ENCODE assay signal across 25 cellular contexts in the genomic region with DNA sequence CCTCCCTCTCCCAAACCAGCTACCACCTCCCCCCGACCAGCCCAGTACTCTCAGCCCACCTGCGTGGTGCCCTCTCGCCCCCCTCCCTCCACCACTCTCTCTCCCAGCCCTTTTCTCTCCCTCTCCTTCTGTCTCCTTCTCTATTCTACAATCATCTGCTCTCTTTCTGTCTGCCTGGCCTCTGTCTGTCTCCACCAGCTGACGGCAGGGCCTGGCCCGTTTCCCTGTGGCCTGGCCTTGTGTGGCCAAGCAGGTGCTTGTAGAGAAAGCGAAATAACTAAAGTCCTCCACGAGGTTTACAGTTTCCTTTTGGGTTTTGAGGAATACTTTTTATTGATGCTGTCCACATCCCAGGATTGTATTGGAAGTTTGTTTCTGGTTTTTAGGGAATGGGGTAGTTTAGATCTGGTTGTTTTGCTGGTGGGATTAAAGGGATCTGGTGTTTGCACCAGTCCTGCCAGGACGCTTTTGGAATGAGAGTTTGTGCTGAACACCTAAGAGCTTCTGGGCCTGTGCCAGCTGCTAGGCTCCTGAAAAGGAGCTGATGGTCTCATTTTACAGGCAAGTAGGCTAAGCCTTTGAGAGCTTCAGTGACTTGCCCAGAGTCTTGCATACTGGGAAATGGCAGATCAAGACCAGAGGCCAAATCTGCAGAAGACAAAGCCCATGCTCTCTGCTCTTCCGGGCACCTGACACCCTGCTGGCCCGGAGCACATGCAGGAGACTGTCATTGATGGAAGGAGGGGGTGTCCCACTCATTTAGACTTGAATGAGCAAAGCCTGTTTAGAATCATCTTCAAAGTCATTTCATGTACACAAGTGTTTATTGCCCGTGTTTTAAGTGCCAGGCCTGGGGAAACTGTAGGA.
DNase-seq lines count a peak whose midpoint lies in the region; ATAC-seq and TF ChIP-seq lines count a peak whose summit lies in the region.
"Had no signal": no experiment of that assay in that cellular context is flagged by ENCODE, and none has a peak within 500 bp of the region (broad histone marks: within the 10 kb centered on the region; RNA-seq: fewer than 3 reads in every experiment).

No MANE protein-coding gene starts in this region.

- peak; percentile 41 for DNase-seq in activated effector memory CD4-positive, alpha-beta T cell treated with anti-CD3 and anti-CD28 coated beads, Interleukin-2, amount 50 U/mL, for 16 hours
- no peak for DNase-seq in activated effector memory CD4-positive, alpha-beta T cell treated with Interleukin-2 at 50 U/mL for 16 hours
- DNase-seq in NCI-H524 (lab: John Stamatoyannopoulos, UW), result peak; percentile 87 to 96
- DNase-seq in left ventricle myocardium inferior, result peak; percentile 61
- peak; percentile 82 to 86 for DNase-seq in thyroid gland
- no peak for DNase-seq in stimulated activated CD4-positive, alpha-beta T cell treated with anti-CD3 and anti-CD28 coated beads, Interleukin-4, amount 100 ng/mL, for 24 hours
- no peak for DNase-seq in stomach
- DNase-seq: activated CD4-positive, alpha-beta memory T cell treated with anti-CD3 and anti-CD28 coated beads for 36 hours; activated naive CD4-positive, alpha-beta T cell treated with anti-CD3 and anti-CD28 coated beads, Interleukin-2, amount 10 ng/mL, durations not matched to agents 7 days and 5 days; activated T-cell treated with anti-CD3 and anti-CD28 coated beads for 4 hours; erythroblast; foreskin melanocyte; HFFc6; IMR-90; kidney; MM.1S; naive thymus-derived CD4-positive, alpha-beta T cell; NCI-H146; NCI-H526; pancreas; SK-N-SH; testis had no signal

- H3K4me3 ChIP-seq in left ventricle myocardium inferior, result no peak overlapping the region
- H3K4me3 ChIP-seq in thyroid gland (replicated peaks in 1 of 3), result no peak overlapping the region
- no peak overlapping the region for H3K4me3 ChIP-seq in stomach
- H3K4me3 ChIP-seq: pancreas, testis had no signal

- TF ChIP-seq POLR2A in thyroid gland (IDR thresholded peaks at IDR 0.05) (no peak), stomach (IDR thresholded peaks at IDR 0.05) (no peak)

- TF ChIP-seq EP300 in stomach (IDR thresholded peaks at IDR 0.05), result no peak

- H3K9me3 ChIP-seq in left ventricle myocardium inferior (replicated peaks) (no peaks in the 10 kb centered on the region), thyroid gland (no peaks in the 10 kb centered on the region), stomach (no peaks in the 10 kb centered on the region)
- H3K9me3 ChIP-seq: Caco-2, pancreas, SK-N-SH, testis had no signal

- H3K27me3 ChIP-seq in left ventricle myocardium inferior (ENCODE audit: low read depth) (no peaks in the 10 kb centered on the region), thyroid gland (no peaks in the 10 kb centered on the region), stomach (peaks cover 0 to 17% (median 0%) of the 10 kb centered on the region in 3 donors)
- H3K27me3 ChIP-seq: pancreas, testis had no signal

- no peak for TF ChIP-seq CTCF in left ventricle myocardium inferior (IDR thresholded peaks at IDR 0.05; ENCODE audit: borderline replicate concordance)
- TF ChIP-seq CTCF in thyroid gland (IDR thresholded peaks at IDR 0.05), result no peak
- TF ChIP-seq CTCF in stomach (IDR thresholded peaks at IDR 0.05), result no peak

- H3K27ac ChIP-seq in left ventricle myocardium inferior (replicated peaks) (peak overlapping the region; percentile 71), thyroid gland (no peak overlapping the region), stomach (no peak overlapping the region)
- H3K27ac ChIP-seq: pancreas, testis had no signal

- H3K36me3 ChIP-seq in left ventricle myocardium inferior, result no peaks in the 10 kb centered on the region
- H3K36me3 ChIP-seq in thyroid gland, result no peaks in the 10 kb centered on the region
- no peaks in the 10 kb centered on the region for H3K36me3 ChIP-seq in stomach
- H3K36me3 ChIP-seq: pancreas had no signal

- ATAC-seq in GM18861 (IDR thresholded peaks at IDR 0.05; ENCODE audit: unreplicated experiment), result no peak
- ATAC-seq: naive thymus-derived CD4-positive, alpha-beta T cell; pancreas; stimulated activated memory B cell treated with anti-CD40 and anti-IgM and Interleukin-4, amounts not matched to agents 10 μg/mL and 1 μg/mL and 100 μg/mL, for 72 hours had no signal

- intact Hi-C loops in left ventricle myocardium inferior (cut with micrococcal nuclease) (no loop called here), thyroid gland (cut with DNase I) (no loop called here), stomach (cut with DNase I; ENCODE audit: low total_unique reads) (no loop called here)

- 34 to 35% methylated on average over 11 of the region's 11 CpGs for WGBS in thyroid gland, 2 donors
- 53 to 59% (median 56%) methylated on average over 11 of the region's 11 CpGs for WGBS in stomach, 5 donors

- H3K4me1 ChIP-seq in left ventricle myocardium inferior (peaks cover 17% of the 10 kb centered on the region), thyroid gland (peaks cover 0 to 3% of the 10 kb centered on the region in 2 donors), stomach (peaks cover 0 to 8% (median 0%) of the 10 kb centered on the region in 4 donors)
- H3K4me1 ChIP-seq: Caco-2, pancreas, testis had no signal

Comparison
In these comparisons a context has a peak if more than half of its experiments do, and no peak if none do; other contexts are left out.
1. DNase-seq: peak in activated effector memory CD4-positive, alpha-beta T cell treated with anti-CD3 and anti-CD28 coated beads, Interleukin-2, amount 50 U/mL, for 16 hours (single experiment), NCI-H524 (2 of 2), left ventricle myocardium inferior (single experiment) and thyroid gland (2 of 2); none in activated effector memory CD4-positive, alpha-beta T cell treated with Interleukin-2 at 50 U/mL for 16 hours (single experiment), stimulated activated CD4-positive, alpha-beta T cell treated with anti-CD3 and anti-CD28 coated beads, Interleukin-4, amount 100 ng/mL, for 24 hours (single experiment) and stomach (single experiment).